Comparison of ENCODE assay signal across 13 cellular contexts in genomic region chr17:31754239-31754945, GRCh38.
DNase-seq lines count a peak whose midpoint lies in the region; ATAC-seq and TF ChIP-seq lines count a peak whose summit lies in the region.
"Had no signal": no experiment of that assay in that cellular context is flagged by ENCODE, and none has a peak within 500 bp of the region (broad histone marks: within the 10 kb centered on the region; RNA-seq: fewer than 3 reads in every experiment).

No MANE protein-coding gene starts in this region.

- H4K20me1 ChIP-seq in OCI-LY7 (ENCODE audit: insufficient read depth, low read length) = no peaks in the 10 kb centered on the region

- TF ChIP-seq CTCF in retinal pigment epithelial cell (conservative IDR thresholded peaks at IDR 0.05; ENCODE audit: low read depth, low read length) (no peak), gastrocnemius medialis (IDR thresholded peaks at IDR 0.05 in 4 of 5, conservative IDR thresholded peaks at IDR 0.05 in 1 of 5) (no peak), OCI-LY7 (conservative IDR thresholded peaks at IDR 0.05; ENCODE audit: low read length) (no peak)

- H3K4me2 ChIP-seq in OCI-LY7 (ENCODE audit: low read length) = no peak overlapping the region

- ATAC-seq in gastrocnemius medialis = no peak

- no peak overlapping the region for H2AFZ ChIP-seq in OCI-LY7 (ENCODE audit: low read length)

- H3K79me2 ChIP-seq in OCI-LY7 (ENCODE audit: insufficient read depth, low read depth, low read length) = no peaks in the 10 kb centered on the region

- H3K36me3 ChIP-seq in gastrocnemius medialis (no peaks in the 10 kb centered on the region), OCI-LY7 (ENCODE audit: insufficient read depth, low read length) (no peaks in the 10 kb centered on the region)

- TF ChIP-seq POLR2A in gastrocnemius medialis (IDR thresholded peaks at IDR 0.05) = no peak

- H3K9me3 ChIP-seq in gastrocnemius medialis = no peaks in the 10 kb centered on the region
- H3K9me3 ChIP-seq in OCI-LY7 (ENCODE audit: low read length) = no peaks in the 10 kb centered on the region

- intact Hi-C loops in gastrocnemius medialis (cut with DNase I; ENCODE audit: low total_unique reads) (no loop called here), OCI-LY7 (cut with micrococcal nuclease; ENCODE audit: unreplicated experiment) (no loop called here)

- no peaks in the 10 kb centered on the region for H3K27me3 ChIP-seq in gastrocnemius medialis

- DNase-seq in GM04503 (ENCODE audit: low read depth) (peak; percentile 83), SK-MEL-5 (ENCODE audit: low read depth, low spot score) (peak; percentile 26), fibroblast of the conjunctiva (ENCODE audit: low read depth) (peak; percentile 8), retinal pigment epithelial cell (ENCODE audit: low read depth) (peak; percentile 23), OCI-M1 (lab: John Stamatoyannopoulos, UW) (no peak), gastrocnemius medialis (no peak), OCI-LY7 (ENCODE audit: low spot score) (no peak)
- DNase-seq in activated naive CD4-positive, alpha-beta T cell treated with Interleukin-2 at 50 U/mL for 16 hours = no peak
- DNase-seq: activated CD4-positive, alpha-beta T cell treated with anti-CD3 and anti-CD28 coated beads, Interleukin-2, amount 50 U/mL, for 1 hour; activated naive CD4-positive, alpha-beta T cell treated with anti-CD3 and anti-CD28 coated beads, Interleukin-2, amount 50 U/mL, for 16 hours; DMS153; NCI-H748 treated with DMSO at 0.1 percent for 48 hours; stimulated activated CD4-positive, alpha-beta T cell treated with anti-CD3 and anti-CD28 coated beads, Interleukin-15, amount 100 ng/mL, for 24 hours had no signal

- in situ Hi-C loops in SK-MEL-5 (cut with HindIII; ENCODE audit: low pct_unique_long_range_greater_than_20kb, low sequenced_read_pairs) = no loop called here
- in situ Hi-C loops in gastrocnemius medialis (cut with MboI; ENCODE audit: low sequenced_read_pairs in 4 of 4) = loop anchor here in 1 of 4 donors (25.0 kb wide), 1 partner anchor 92 kb away; no protein-coding TSS in a partner anchor

- H3K27ac ChIP-seq in gastrocnemius medialis = no peak overlapping the region
- no peak overlapping the region for H3K27ac ChIP-seq in OCI-LY7 (ENCODE audit: low read depth, low read length, poor library complexity, severe bottlenecking)

- H3K4me1 ChIP-seq in gastrocnemius medialis (peaks cover 0 to 2% of the 10 kb centered on the region in 2 donors), OCI-LY7 (ENCODE audit: insufficient read depth, low read length, poor library complexity, severe bottlenecking) (no peaks in the 10 kb centered on the region)

- no TSS peak for BruUV-seq in OCI-LY7 (replicated peaks; lab: Mats Ljungman, UMichigan)

- H3K4me3 ChIP-seq in retinal pigment epithelial cell (ENCODE audit: low read length) = no peak overlapping the region
- H3K4me3 ChIP-seq in gastrocnemius medialis = no peak overlapping the region
- H3K4me3 ChIP-seq in OCI-LY7 (ENCODE audit: low read depth, low read length, poor library complexity, severe bottlenecking) = no peak overlapping the region

- no peaks in the 10 kb centered on the region for H3K9me2 ChIP-seq in OCI-LY7 (ENCODE audit: insufficient read depth, low read length)

- CTCF ChIA-PET in OCI-LY7 (lab: Charles Lee; ENCODE audit: unreplicated experiment) = no interaction called here

- POLR2A ChIA-PET in OCI-LY7 (lab: Charles Lee) = no interaction called here

Comparison
In these comparisons a context has a peak if more than half of its experiments do, and no peak if none do; other contexts are left out.
1. DNase-seq: peak in GM04503 (single experiment), SK-MEL-5 (single experiment), fibroblast of the conjunctiva (single experiment) and retinal pigment epithelial cell (single experiment); none in OCI-M1 (single experiment), gastrocnemius medialis (0 of 2), OCI-LY7 (single experiment) and activated naive CD4-positive, alpha-beta T cell treated with Interleukin-2 at 50 U/mL for 16 hours (single experiment).